In genomic region chr10:33304553-33304952, GRCh38 we compare ENCODE assay signal across 21 cellular contexts. TPM values are rescaled to one million over a fixed set of nuclear protein-coding genes. Genes with fewer than 3 reads are reported as not detected.
A peak's percentile ranks its signal among the peaks of the same experiment; 100 is the strongest.
DNase-seq lines count a peak whose midpoint lies in the region; ATAC-seq, FAIRE-seq and TF ChIP-seq lines count a peak whose summit lies in the region.
"Had no signal": no experiment of that assay in that cellular context is flagged by ENCODE, and none has a peak within 500 bp of the region (broad histone marks: within the 10 kb centered on the region; RNA-seq: fewer than 3 reads in every experiment).

No MANE protein-coding gene starts in this region.

- H3K79me2 ChIP-seq in astrocyte (ENCODE audit: insufficient read depth, low read length): peaks cover 97% of the 10 kb centered on the region

- no peak for TF ChIP-seq POLR2A in lower leg skin (IDR thresholded peaks at IDR 0.05)

- H3K9ac ChIP-seq in astrocyte (ENCODE audit: low read length) (no peak overlapping the region), subcutaneous abdominal adipose tissue (ENCODE audit: low read length in 5 of 5) (peak overlapping the region in 1 of 5 donors; percentile 35)

- peak overlapping the region; percentile 3 to 99 (median 60) for H3K27ac ChIP-seq in heart right ventricle
- no peak overlapping the region for H3K27ac ChIP-seq in astrocyte (ENCODE audit: low read depth, low read length)
- H3K27ac ChIP-seq in subcutaneous abdominal adipose tissue (ENCODE audit: low read depth, low read length): peak overlapping the region; percentile 76

- TF ChIP-seq CTCF in heart right ventricle (IDR thresholded peaks at IDR 0.05): no peak
- no peak for TF ChIP-seq CTCF in astrocyte (IDR thresholded peaks at IDR 0.05; ENCODE audit: insufficient read depth, low read depth, low read length)
- no peak for TF ChIP-seq CTCF in nephron (IDR thresholded peaks at IDR 0.05; ENCODE audit: unreplicated experiment in 3 of 3)
- TF ChIP-seq CTCF in lower leg skin (IDR thresholded peaks at IDR 0.05): no peak

- 43 to 64% methylated on average over 5 of the region's 5 CpGs for WGBS in heart right ventricle, 2 donors
- WGBS in lower leg skin, 2 donors: 79 to 90% methylated on average over 5 of the region's 5 CpGs

- no peak overlapping the region for H3K4me2 ChIP-seq in astrocyte (ENCODE audit: low read length)

- H3K4me3 ChIP-seq in heart right ventricle (no peak overlapping the region), astrocyte (ENCODE audit: insufficient read depth, low read depth, low read length) (no peak overlapping the region), subcutaneous abdominal adipose tissue (ENCODE audit: low read depth in 1 of 5, low read length in 5 of 5) (no peak overlapping the region), lower leg skin (ENCODE audit: low read depth, poor library complexity, severe bottlenecking) (no peak overlapping the region)
- H3K4me3 ChIP-seq: K562 had no signal

- H3K4me1 ChIP-seq in heart right ventricle (peaks cover 16 to 91% (median 80%) of the 10 kb centered on the region in 9 donors), astrocyte (ENCODE audit: insufficient read depth, low read length) (peaks cover 3% of the 10 kb centered on the region), subcutaneous abdominal adipose tissue (ENCODE audit: control insufficient read depth in 5 of 5, insufficient read depth in 5 of 5, low read length in 5 of 5) (peaks cover 13 to 80% (median 58%) of the 10 kb centered on the region in 5 donors)

- H3K9me3 Mint-ChIP-seq in astrocyte (ENCODE audit: unreplicated experiment) (no peaks in the 10 kb centered on the region), nephron (no peaks in the 10 kb centered on the region)
- no peaks in the 10 kb centered on the region for H3K9me3 Mint-ChIP-seq in stimulated activated naive CD8-positive, alpha-beta T cell treated with anti-CD3 and anti-CD28 coated beads, Interleukin-15, amount 100 ng/mL, for 72 hours

- peak overlapping the region; percentile 47 for H3K27ac Mint-ChIP-seq in astrocyte (ENCODE audit: unreplicated experiment)
- peak overlapping the region in 2 of 3 experiments; percentile 16 to 27 for H3K27ac Mint-ChIP-seq in nephron
- no peak overlapping the region for H3K27ac Mint-ChIP-seq in stimulated activated naive CD8-positive, alpha-beta T cell treated with anti-CD3 and anti-CD28 coated beads, Interleukin-15, amount 100 ng/mL, for 72 hours
- H3K27ac Mint-ChIP-seq: CD4-positive, CD25-positive, alpha-beta regulatory T cell had no signal

- no peak overlapping the region for H3K4me3 Mint-ChIP-seq in astrocyte (ENCODE audit: unreplicated experiment)
- H3K4me3 Mint-ChIP-seq in nephron: no peak overlapping the region
- H3K4me3 Mint-ChIP-seq in stimulated activated naive CD8-positive, alpha-beta T cell treated with anti-CD3 and anti-CD28 coated beads, Interleukin-15, amount 100 ng/mL, for 72 hours: no peak overlapping the region
- H3K4me3 Mint-ChIP-seq: CD4-positive, CD25-positive, alpha-beta regulatory T cell had no signal

- H3K36me3 ChIP-seq in heart right ventricle (peaks cover 0 to 57% (median 8%) of the 10 kb centered on the region in 9 donors), astrocyte (ENCODE audit: insufficient read depth, low read length) (peaks cover 19% of the 10 kb centered on the region), subcutaneous abdominal adipose tissue (ENCODE audit: control insufficient read depth in 5 of 5, insufficient read depth in 5 of 5, low read length in 5 of 5) (peaks cover 6 to 29% (median 19%) of the 10 kb centered on the region in 5 donors)

- H4K20me1 ChIP-seq in astrocyte (ENCODE audit: insufficient read depth, low read length): peaks cover 71% of the 10 kb centered on the region

- no peak overlapping the region for H2AFZ ChIP-seq in astrocyte (ENCODE audit: low read depth, low read length)

- intact Hi-C loops in heart right ventricle (cut with DNase I) (no loop called here), left cardiac atrium (cut with DNase I) (no loop called here), lower leg skin (cut with DNase I; ENCODE audit: low total_unique reads) (no loop called here)

- no peaks in the 10 kb centered on the region for H3K27me3 ChIP-seq in heart right ventricle
- H3K27me3 ChIP-seq in astrocyte (ENCODE audit: insufficient read depth, low read length): no peaks in the 10 kb centered on the region
- H3K27me3 ChIP-seq in subcutaneous abdominal adipose tissue (ENCODE audit: control insufficient read depth in 5 of 5, insufficient read depth in 4 of 5, low read length in 5 of 5): no peaks in the 10 kb centered on the region

- ATAC-seq in heart right ventricle (no peak), left cardiac atrium (no peak)
- no peak for ATAC-seq in stimulated activated naive CD8-positive, alpha-beta T cell treated with anti-CD3 and anti-CD28 coated beads, Interleukin-15, amount 100 ng/mL, for 72 hours
- ATAC-seq: HCT116, K562, PC-3 had no signal

- peaks cover 27% of the 10 kb centered on the region for H3K4me1 Mint-ChIP-seq in astrocyte (ENCODE audit: low read depth, unreplicated experiment)
- peaks cover 56% of the 10 kb centered on the region for H3K4me1 Mint-ChIP-seq in nephron
- H3K4me1 Mint-ChIP-seq in stimulated activated naive CD8-positive, alpha-beta T cell treated with anti-CD3 and anti-CD28 coated beads, Interleukin-15, amount 100 ng/mL, for 72 hours: peaks cover 14% of the 10 kb centered on the region

- DNase-seq in heart right ventricle: no peak
- no peak for DNase-seq in left cardiac atrium
- no peak for DNase-seq in astrocyte (ENCODE audit: low read depth)
- DNase-seq in stimulated activated naive CD8-positive, alpha-beta T cell treated with anti-CD3 and anti-CD28 coated beads, Interleukin-15, amount 100 ng/mL, for 72 hours: no peak
- DNase-seq in NCI-H1930 (lab: John Stamatoyannopoulos, UW): no peak
- DNase-seq in lower leg skin (ENCODE audit: low spot score in 2 of 2): no peak
- DNase-seq: ACHN; Calu3; CD4-positive, CD25-positive, alpha-beta regulatory T cell; DND-41; GF-D8; NCI-H1436 treated with DMSO at 0.1 percent for 48 hours; NCI-H2081 treated with DMSO at 0.1 percent for 48 hours; NCI-H345; NCI-H526 treated with DMSO at 0.1 percent for 48 hours; NK-92 treated with Interleukin-12 subunit alpha and Interleukin-12 subunit beta, amount 100 ng/mL, for 24 hours; PC-3 had no signal

- H3K9me3 ChIP-seq in heart right ventricle (peaks cover 0 to 5% (median 0%) of the 10 kb centered on the region in 11 donors), astrocyte (ENCODE audit: insufficient read depth, low read depth, low read length) (no peaks in the 10 kb centered on the region), subcutaneous abdominal adipose tissue (ENCODE audit: control insufficient read depth in 5 of 5, low read length in 5 of 5) (peaks cover 0 to 3% (median 0%) of the 10 kb centered on the region in 5 donors)

- FAIRE-seq in astrocyte (lab: Jason Lieb, UNC): peak; percentile 39
- FAIRE-seq: K562 had no signal

- H3K27me3 Mint-ChIP-seq in astrocyte (ENCODE audit: low read depth, unreplicated experiment) (no peaks in the 10 kb centered on the region), nephron (ENCODE audit: low read depth) (no peaks in the 10 kb centered on the region)
- H3K27me3 Mint-ChIP-seq in stimulated activated naive CD8-positive, alpha-beta T cell treated with anti-CD3 and anti-CD28 coated beads, Interleukin-15, amount 100 ng/mL, for 72 hours: peaks cover 4% of the 10 kb centered on the region

- H3K36me3 Mint-ChIP-seq in astrocyte (ENCODE audit: low read depth, unreplicated experiment): peaks cover 20% of the 10 kb centered on the region
- peaks cover 74% of the 10 kb centered on the region for H3K36me3 Mint-ChIP-seq in nephron (ENCODE audit: low read depth)
- H3K36me3 Mint-ChIP-seq: CD4-positive, CD25-positive, alpha-beta regulatory T cell had no signal

RNA-seq across cellular contexts. Expression of gene NRP1, which starts 29.9 kb away (rescaled TPM):
- total RNA-seq in heart right ventricle: 100 to 1,000 TPM; 132 to 229 (median 167) TPM
- polyA plus RNA-seq in heart right ventricle: 10 to 100 TPM; 45.3 to 56.0 TPM
- total RNA-seq in left cardiac atrium: 100 to 1,000 TPM; 110 to 121 TPM
- 59.4 and 73.5 TPM in 2 replicates for total RNA-seq in astrocyte
- 10 to 100 TPM in 3 of 4 donors, 1 to 10 TPM in 1; 8.2 to 24.6 (median 18.7) TPM for total RNA-seq in lower leg skin
- total RNA-seq: CD4-positive, CD25-positive, alpha-beta regulatory T cell had no signal

Comparison
In these comparisons a context has a peak if more than half of its experiments do, and no peak if none do; other contexts are left out.
1. H3K27ac Mint-ChIP-seq: peak in astrocyte (single experiment) and nephron (2 of 3); none in stimulated activated naive CD8-positive, alpha-beta T cell treated with anti-CD3 and anti-CD28 coated beads, Interleukin-15, amount 100 ng/mL, for 72 hours (0 of 2).